In the genomic region with DNA sequence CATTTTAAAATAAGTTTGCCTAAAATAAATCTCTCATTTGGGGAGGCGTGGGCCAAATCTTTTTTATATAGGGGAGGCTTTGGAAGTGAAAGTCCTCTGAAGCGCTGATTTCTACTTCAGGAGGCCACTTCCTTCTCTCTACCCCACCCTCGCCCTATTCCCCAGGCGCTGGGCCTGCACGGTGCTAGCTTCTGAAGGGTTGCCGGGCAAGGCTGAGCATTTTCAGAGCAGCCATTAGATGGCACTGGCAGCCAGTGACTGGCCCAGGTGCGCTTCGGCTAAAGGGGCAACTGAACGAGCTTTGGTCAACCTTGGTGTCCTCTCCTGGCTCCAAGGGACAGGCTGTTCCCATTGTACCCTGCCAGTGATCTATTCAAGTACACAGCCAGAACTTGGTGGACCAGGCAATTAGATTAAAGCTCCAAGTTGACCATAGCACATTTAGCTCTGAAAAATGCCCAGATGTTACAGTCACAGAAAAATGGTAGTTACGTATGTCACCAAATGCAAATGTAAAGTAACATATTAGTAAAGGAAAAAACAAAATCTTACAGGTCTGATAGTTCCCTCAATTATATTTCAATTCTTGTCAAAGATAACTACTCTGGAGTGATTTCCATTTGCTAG, we compare ENCODE assay signal across 8 cellular contexts. TPM values are rescaled to one million over a fixed set of nuclear protein-coding genes. Genes with fewer than 3 reads are reported as not detected.
DNase-seq lines count a peak whose midpoint lies in the region; ATAC-seq, FAIRE-seq and TF ChIP-seq lines count a peak whose summit lies in the region.

No MANE protein-coding gene starts in this region.

- no peaks in the 10 kb centered on the region for H3K36me3 ChIP-seq in BE2C

- no peak overlapping the region for H3K4me3 ChIP-seq in BE2C (ENCODE audit: low read depth, low read length)

- TF ChIP-seq CTCF in BE2C (IDR thresholded peaks at IDR 0.05; ENCODE audit: low read depth, low read length), result peak; percentile 59

- intact Hi-C loops in cardiac septum (cut with DNase I), result no loop called here

- H3K4me1 ChIP-seq in BE2C, result no peaks in the 10 kb centered on the region

- FAIRE-seq in GM18507 (lab: Jason Lieb, UNC), result peak; percentile 95

- H3K27me3 ChIP-seq in BE2C, result peaks cover 27% of the 10 kb centered on the region

- peak; percentile 48 for ATAC-seq in HG02970 (IDR thresholded peaks at IDR 0.05; ENCODE audit: low FRiP score, unreplicated experiment)

- H3K9me3 ChIP-seq in BE2C, result no peaks in the 10 kb centered on the region

- DNase-seq in BE2C (peak; percentile 59), GM18507 (ENCODE audit: extremely low spot score, insufficient read length, low read depth) (peak; percentile 65), NCI-H2171 treated with DMSO at 0.1 percent for 48 hours (lab: John Stamatoyannopoulos, UW) (peak; percentile 41), cardiac septum (ENCODE audit: low spot score) (peak; percentile 39), occipital lobe (lab: John Stamatoyannopoulos, UW) (no peak)
- peak; percentile 20 to 25 for DNase-seq in activated CD4-positive, alpha-beta T cell treated with anti-CD3 and anti-CD28 coated beads, Interleukin-2, amount 50 U/mL, for 4 hours
- DNase-seq in stimulated activated CD8-positive, alpha-beta memory T cell treated with anti-CD3 and anti-CD28 coated beads, Interleukin-15, amount 100 ng/mL, for 1 hour (ENCODE audit: low read depth), result peak; percentile 11

RNA-seq across cellular contexts. Expression of gene POMC, which starts 2.3 kb away (rescaled TPM):
- not detected for polyA plus RNA-seq in BE2C (2012; ENCODE audit: insufficient read depth, insufficient read length, low read depth)
- total RNA-seq in cardiac septum (3.1 TPM), occipital lobe (0.78 TPM)
